Comparison of ENCODE assay signal across 16 cellular contexts in genomic region chr10:48233643-48234042, GRCh38. TPM values are rescaled to one million over a fixed set of nuclear protein-coding genes. Genes with fewer than 3 reads are reported as not detected.
DNase-seq lines count a peak whose midpoint lies in the region; ATAC-seq and TF ChIP-seq lines count a peak whose summit lies in the region.
"Had no signal": no experiment of that assay in that cellular context is flagged by ENCODE, and none has a peak within 500 bp of the region (broad histone marks: within the 10 kb centered on the region; RNA-seq: fewer than 3 reads in every experiment).

No MANE protein-coding gene starts in this region.

- peaks cover 15% of the 10 kb centered on the region for H3K4me1 ChIP-seq in Loucy (ENCODE audit: insufficient read depth, low read length, poor library complexity, severe bottlenecking)

- H3F3A ChIP-seq in Loucy (ENCODE audit: low read depth) = no peaks in the 10 kb centered on the region

- no peak overlapping the region for H3K27ac Mint-ChIP-seq in stimulated activated effector memory CD8-positive, alpha-beta T cell treated with anti-CD3 and anti-CD28 coated beads, Interleukin-12 subunit alpha, Interleukin-12 subunit beta, amount 100 ng/mL, for 72 hours
- H3K27ac Mint-ChIP-seq in activated CD4-positive, alpha-beta memory T cell treated with anti-CD3 and anti-CD28 coated beads, Interleukin-2, amount 10 ng/mL, durations not matched to agents 7 days and 5 days = no peak overlapping the region

- ATAC-seq in stimulated activated effector memory CD8-positive, alpha-beta T cell treated with anti-CD3 and anti-CD28 coated beads, Interleukin-12 subunit alpha, Interleukin-12 subunit beta, amount 100 ng/mL, for 72 hours = peak; percentile 17
- ATAC-seq in GM19455 (IDR thresholded peaks at IDR 0.05; ENCODE audit: unreplicated experiment) = no peak
- ATAC-seq: Panc1 had no signal

- CTCF ChIA-PET in activated CD4-positive, alpha-beta memory T cell treated with anti-CD3 and anti-CD28 coated beads, Interleukin-2, amount 10 ng/mL, durations not matched to agents 7 days and 5 days (lab: Charles Lee) = no interaction called here
- CTCF ChIA-PET in GM10248 (lab: Yijun Ruan, JAX) = no interaction called here

- no peaks in the 10 kb centered on the region for H3K79me2 ChIP-seq in Loucy (ENCODE audit: insufficient read depth, low read length)

- H3K4me2 ChIP-seq in Loucy (ENCODE audit: low read depth, low read length, poor library complexity, severe bottlenecking) = no peak overlapping the region
- H3K4me2 ChIP-seq: BLaER1 had no signal

- H3K36me3 Mint-ChIP-seq in stimulated activated effector memory CD8-positive, alpha-beta T cell treated with anti-CD3 and anti-CD28 coated beads, Interleukin-12 subunit alpha, Interleukin-12 subunit beta, amount 100 ng/mL, for 72 hours = no peaks in the 10 kb centered on the region
- H3K36me3 Mint-ChIP-seq in activated CD4-positive, alpha-beta memory T cell treated with anti-CD3 and anti-CD28 coated beads, Interleukin-2, amount 10 ng/mL, durations not matched to agents 7 days and 5 days (ENCODE audit: low read depth) = no peaks in the 10 kb centered on the region

- H3K9me3 ChIP-seq in Loucy (ENCODE audit: insufficient read depth, low read depth, low read length) = no peaks in the 10 kb centered on the region
- H3K9me3 ChIP-seq: BLaER1 had no signal

- H3K4me3 Mint-ChIP-seq in stimulated activated effector memory CD8-positive, alpha-beta T cell treated with anti-CD3 and anti-CD28 coated beads, Interleukin-12 subunit alpha, Interleukin-12 subunit beta, amount 100 ng/mL, for 72 hours = no peak overlapping the region
- H3K4me3 Mint-ChIP-seq in activated CD4-positive, alpha-beta memory T cell treated with anti-CD3 and anti-CD28 coated beads, Interleukin-2, amount 10 ng/mL, durations not matched to agents 7 days and 5 days = no peak overlapping the region

- H3K4me1 Mint-ChIP-seq in stimulated activated effector memory CD8-positive, alpha-beta T cell treated with anti-CD3 and anti-CD28 coated beads, Interleukin-12 subunit alpha, Interleukin-12 subunit beta, amount 100 ng/mL, for 72 hours = no peaks in the 10 kb centered on the region
- H3K4me1 Mint-ChIP-seq in activated CD4-positive, alpha-beta memory T cell treated with anti-CD3 and anti-CD28 coated beads, Interleukin-2, amount 10 ng/mL, durations not matched to agents 7 days and 5 days = no peaks in the 10 kb centered on the region

- POLR2A ChIA-PET in activated CD4-positive, alpha-beta memory T cell treated with anti-CD3 and anti-CD28 coated beads, Interleukin-2, amount 10 ng/mL, durations not matched to agents 7 days and 5 days (lab: Charles Lee) = no interaction called here
- POLR2A ChIA-PET in GM10248 (lab: Yijun Ruan, JAX) = no interaction called here

- H3K4me3 ChIP-seq in GM12864 (ENCODE audit: low read depth, low read length) (no peak overlapping the region), Loucy (ENCODE audit: low read length, poor library complexity, severe bottlenecking) (no peak overlapping the region)
- H3K4me3 ChIP-seq: BLaER1, SK-N-MC had no signal

- DNase-seq in GM12864 (ENCODE audit: low read depth) (no peak), islet precursor cell (peak; percentile 50), GM10248 (ENCODE audit: extremely low spot score) (no peak)
- DNase-seq in stimulated activated effector memory CD8-positive, alpha-beta T cell treated with anti-CD3 and anti-CD28 coated beads, Interleukin-12 subunit alpha, Interleukin-12 subunit beta, amount 100 ng/mL, for 72 hours (ENCODE audit: low spot score in 2 of 2) = no peak
- no peak for DNase-seq in activated CD4-positive, alpha-beta memory T cell treated with anti-CD3 and anti-CD28 coated beads, Interleukin-2, amount 10 ng/mL, durations not matched to agents 7 days and 5 days
- DNase-seq: KBM-7, NCI-H1417, NCI-H1930, NCI-H446 treated with DMSO at 0.1 percent for 48 hours, NCI-H82 had no signal

- H4K20me1 ChIP-seq in Loucy (ENCODE audit: insufficient read depth, low read length, poor library complexity, severe bottlenecking) = no peaks in the 10 kb centered on the region

- H3K9me3 Mint-ChIP-seq in stimulated activated effector memory CD8-positive, alpha-beta T cell treated with anti-CD3 and anti-CD28 coated beads, Interleukin-12 subunit alpha, Interleukin-12 subunit beta, amount 100 ng/mL, for 72 hours = no peaks in the 10 kb centered on the region
- H3K9me3 Mint-ChIP-seq in activated CD4-positive, alpha-beta memory T cell treated with anti-CD3 and anti-CD28 coated beads, Interleukin-2, amount 10 ng/mL, durations not matched to agents 7 days and 5 days = no peaks in the 10 kb centered on the region

- no peak overlapping the region for H3K9ac ChIP-seq in Loucy (ENCODE audit: low read depth, low read length, poor library complexity, severe bottlenecking)
- H3K9ac ChIP-seq: BLaER1 had no signal

- H2AFZ ChIP-seq in Loucy (ENCODE audit: low read length) = no peak overlapping the region

- H3K27me3 Mint-ChIP-seq in activated CD4-positive, alpha-beta memory T cell treated with anti-CD3 and anti-CD28 coated beads, Interleukin-2, amount 10 ng/mL, durations not matched to agents 7 days and 5 days = peaks cover 19% of the 10 kb centered on the region

- H3K36me3 ChIP-seq in Loucy (ENCODE audit: insufficient read depth, low read length) = no peaks in the 10 kb centered on the region
- H3K36me3 ChIP-seq: BLaER1 had no signal

- peak; percentile 9 for TF ChIP-seq CTCF in GM12864 (IDR thresholded peaks at IDR 0.05; ENCODE audit: low read depth, low read length, missing control alignments)
- TF ChIP-seq CTCF in Loucy (conservative IDR thresholded peaks at IDR 0.05; ENCODE audit: low read length) = peak; percentile 48
- no peak for TF ChIP-seq CTCF in GM10248 (IDR thresholded peaks at IDR 0.05; ENCODE audit: control extremely low read depth, extremely low read depth, low read depth, missing control alignments)

- no peaks in the 10 kb centered on the region for H3K9me2 ChIP-seq in Loucy (replicated peaks; ENCODE audit: low read depth, low read length)

- H3K27me3 ChIP-seq in Loucy (ENCODE audit: insufficient read depth, low read length, poor library complexity, severe bottlenecking) = no peaks in the 10 kb centered on the region

RNA-seq across cellular contexts. Expression of gene FRMPD2, which starts 40.9 kb away (rescaled TPM):
- not detected for total RNA-seq in activated CD4-positive, alpha-beta memory T cell treated with anti-CD3 and anti-CD28 coated beads, Interleukin-2, amount 10 ng/mL, durations not matched to agents 7 days and 5 days
- total RNA-seq: Right ventricle myocardium inferior had no signal
